ENCODE assay signal across 8 cellular contexts in the genomic region with DNA sequence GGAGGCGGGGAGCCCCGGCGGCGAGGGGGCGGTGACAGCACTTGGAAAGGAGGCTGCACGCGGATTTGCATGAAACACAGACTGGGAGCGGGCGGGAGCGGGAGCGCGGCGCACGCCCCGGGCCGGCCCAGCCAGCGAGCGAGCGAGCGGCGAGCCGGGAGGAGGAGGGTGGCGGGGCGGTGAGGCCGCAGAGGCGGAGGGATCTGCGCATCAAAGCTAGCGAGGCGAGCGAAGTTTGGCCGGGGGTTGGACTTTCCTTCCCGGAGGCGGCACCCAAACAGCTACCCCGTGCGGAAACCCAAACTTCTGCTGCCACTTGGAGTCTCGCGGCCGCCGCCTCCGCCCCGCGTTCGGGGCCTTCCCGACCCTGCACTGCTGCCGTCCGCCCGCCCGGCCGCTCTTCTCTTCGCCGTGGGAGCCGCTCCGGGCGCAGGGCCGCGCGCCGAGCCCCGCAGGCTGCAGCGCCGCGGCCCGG. TPM values are rescaled to one million over a fixed set of nuclear protein-coding genes. Genes with fewer than 3 reads are reported as not detected.
A peak's percentile ranks its signal among the peaks of the same experiment; 100 is the strongest.
DNase-seq lines count a peak whose midpoint lies in the region; ATAC-seq and TF ChIP-seq lines count a peak whose summit lies in the region.

A gene (plus strand): TSS at position 72 of the 475 bp plus-strand sequence. CDS start 553 bp downstream, outside the sequence.

- DNase-seq in G401 (ENCODE audit: low spot score) (peak; percentile 41), GOT3 (lab: John Stamatoyannopoulos, UW) (peak; percentile 83), NAMALWA (ENCODE audit: low spot score) (peak; percentile 87), WTC11 (ENCODE audit: low spot score) (peak; percentile 85), iris pigment epithelial cell (ENCODE audit: low read depth) (peak; percentile 98), smooth muscle cell of the brain vasculature (ENCODE audit: low read depth, low spot score) (peak; percentile 83)
- peak; percentile 65 for DNase-seq in central memory CD4-positive, alpha-beta T cell

- peaks cover 52% of the 10 kb centered on the region for H3K4me1 Mint-ChIP-seq in WTC11

- in situ Hi-C loops in G401 (cut with HindIII; ENCODE audit: low sequenced_read_pairs): no loop called here

- no peak for TF ChIP-seq CTCF in WTC11 (IDR thresholded peaks at IDR 0.05)

- no peaks in the 10 kb centered on the region for H3K36me3 Mint-ChIP-seq in WTC11

- H3K4me3 Mint-ChIP-seq in WTC11: peak within 1 kb of the TSS; percentile 92

- H3K27me3 Mint-ChIP-seq in WTC11 (ENCODE audit: low read depth): peaks cover 31% of the 10 kb centered on the region

- peak within 1 kb of the TSS; percentile 95 for H3K27ac Mint-ChIP-seq in WTC11

- CTCF ChIA-PET in WTC11 (lab: Charles Lee): interaction anchor here (0.7 to 1.3 kb wide), 2 partner anchors 35 to 119 kb away, joined by 6 read pairs; no protein-coding TSS in a partner anchor

- peak; percentile 50 for ATAC-seq in WTC11
- ATAC-seq in HG03159 (IDR thresholded peaks at IDR 0.05; ENCODE audit: unreplicated experiment): no peak

- no peaks in the 10 kb centered on the region for H3K9me3 Mint-ChIP-seq in WTC11

- POLR2A ChIA-PET in WTC11 (lab: Charles Lee): interaction anchor here (0.6 to 0.7 kb wide), 4 partner anchors 35 to 189 kb away, joined by 3 to 4 read pairs (median 3); a partner anchor contains a TSS

TF ChIP-seq in WTC11, 78 proteins besides CTCF, POLR2A, EP300 and RAD21:
- TF ChIP-seq, protein P1, sequence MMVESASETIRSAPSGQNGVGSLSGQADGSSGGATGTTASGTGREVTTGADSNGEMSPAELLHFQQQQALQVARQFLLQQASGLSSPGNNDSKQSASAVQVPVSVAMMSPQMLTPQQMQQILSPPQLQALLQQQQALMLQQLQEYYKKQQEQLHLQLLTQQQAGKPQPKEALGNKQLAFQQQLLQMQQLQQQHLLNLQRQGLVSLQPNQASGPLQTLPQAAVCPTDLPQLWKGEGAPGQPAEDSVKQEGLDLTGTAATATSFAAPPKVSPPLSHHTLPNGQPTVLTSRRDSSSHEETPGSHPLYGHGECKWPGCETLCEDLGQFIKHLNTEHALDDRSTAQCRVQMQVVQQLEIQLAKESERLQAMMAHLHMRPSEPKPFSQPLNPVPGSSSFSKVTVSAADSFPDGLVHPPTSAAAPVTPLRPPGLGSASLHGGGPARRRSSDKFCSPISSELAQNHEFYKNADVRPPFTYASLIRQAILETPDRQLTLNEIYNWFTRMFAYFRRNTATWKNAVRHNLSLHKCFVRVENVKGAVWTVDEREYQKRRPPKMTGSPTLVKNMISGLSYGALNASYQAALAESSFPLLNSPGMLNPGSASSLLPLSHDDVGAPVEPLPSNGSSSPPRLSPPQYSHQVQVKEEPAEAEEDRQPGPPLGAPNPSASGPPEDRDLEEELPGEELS (CRISPR knock-in tag; IDR thresholded peaks at IDR 0.05): peak; percentile 53; the same call in 1 of the 2 replicates
- TF ChIP-seq, protein P2, sequence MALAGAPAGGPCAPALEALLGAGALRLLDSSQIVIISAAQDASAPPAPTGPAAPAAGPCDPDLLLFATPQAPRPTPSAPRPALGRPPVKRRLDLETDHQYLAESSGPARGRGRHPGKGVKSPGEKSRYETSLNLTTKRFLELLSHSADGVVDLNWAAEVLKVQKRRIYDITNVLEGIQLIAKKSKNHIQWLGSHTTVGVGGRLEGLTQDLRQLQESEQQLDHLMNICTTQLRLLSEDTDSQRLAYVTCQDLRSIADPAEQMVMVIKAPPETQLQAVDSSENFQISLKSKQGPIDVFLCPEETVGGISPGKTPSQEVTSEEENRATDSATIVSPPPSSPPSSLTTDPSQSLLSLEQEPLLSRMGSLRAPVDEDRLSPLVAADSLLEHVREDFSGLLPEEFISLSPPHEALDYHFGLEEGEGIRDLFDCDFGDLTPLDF (CRISPR knock-in tag; IDR thresholded peaks at IDR 0.05): no peak
- TF ChIP-seq ZNF396 (CRISPR knock-in tag; IDR thresholded peaks at IDR 0.05; ENCODE audit: borderline replicate concordance) (no peak), TEAD1 (CRISPR knock-in tag; IDR thresholded peaks at IDR 0.05) (no peak)
- TF ChIP-seq, protein P3, sequence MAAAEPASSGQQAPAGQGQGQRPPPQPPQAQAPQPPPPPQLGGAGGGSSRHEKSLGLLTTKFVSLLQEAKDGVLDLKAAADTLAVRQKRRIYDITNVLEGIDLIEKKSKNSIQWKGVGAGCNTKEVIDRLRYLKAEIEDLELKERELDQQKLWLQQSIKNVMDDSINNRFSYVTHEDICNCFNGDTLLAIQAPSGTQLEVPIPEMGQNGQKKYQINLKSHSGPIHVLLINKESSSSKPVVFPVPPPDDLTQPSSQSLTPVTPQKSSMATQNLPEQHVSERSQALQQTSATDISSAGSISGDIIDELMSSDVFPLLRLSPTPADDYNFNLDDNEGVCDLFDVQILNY (CRISPR knock-in tag; IDR thresholded peaks at IDR 0.05): peak; percentile 31; the same call in 1 of the 2 replicates
- TF ChIP-seq, protein P4, sequence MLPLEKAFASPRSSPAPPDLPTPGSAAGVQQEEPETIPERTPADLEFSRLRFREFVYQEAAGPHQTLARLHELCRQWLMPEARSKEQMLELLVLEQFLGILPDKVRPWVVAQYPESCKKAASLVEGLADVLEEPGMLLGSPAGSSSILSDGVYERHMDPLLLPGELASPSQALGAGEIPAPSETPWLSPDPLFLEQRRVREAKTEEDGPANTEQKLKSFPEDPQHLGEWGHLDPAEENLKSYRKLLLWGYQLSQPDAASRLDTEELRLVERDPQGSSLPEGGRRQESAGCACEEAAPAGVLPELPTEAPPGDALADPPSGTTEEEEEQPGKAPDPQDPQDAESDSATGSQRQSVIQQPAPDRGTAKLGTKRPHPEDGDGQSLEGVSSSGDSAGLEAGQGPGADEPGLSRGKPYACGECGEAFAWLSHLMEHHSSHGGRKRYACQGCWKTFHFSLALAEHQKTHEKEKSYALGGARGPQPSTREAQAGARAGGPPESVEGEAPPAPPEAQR (CRISPR knock-in tag; IDR thresholded peaks at IDR 0.05): no peak
- TF ChIP-seq, protein P5, sequence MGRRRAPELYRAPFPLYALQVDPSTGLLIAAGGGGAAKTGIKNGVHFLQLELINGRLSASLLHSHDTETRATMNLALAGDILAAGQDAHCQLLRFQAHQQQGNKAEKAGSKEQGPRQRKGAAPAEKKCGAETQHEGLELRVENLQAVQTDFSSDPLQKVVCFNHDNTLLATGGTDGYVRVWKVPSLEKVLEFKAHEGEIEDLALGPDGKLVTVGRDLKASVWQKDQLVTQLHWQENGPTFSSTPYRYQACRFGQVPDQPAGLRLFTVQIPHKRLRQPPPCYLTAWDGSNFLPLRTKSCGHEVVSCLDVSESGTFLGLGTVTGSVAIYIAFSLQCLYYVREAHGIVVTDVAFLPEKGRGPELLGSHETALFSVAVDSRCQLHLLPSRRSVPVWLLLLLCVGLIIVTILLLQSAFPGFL (CRISPR knock-in tag; IDR thresholded peaks at IDR 0.05; ENCODE audit: borderline replicate concordance): no peak

RNA-seq across cellular contexts. Expression of the gene that starts here (rescaled TPM):
- total RNA-seq in G401 (2014; rRNA removed; shearing (Covaris generic)): 11.1 and 21.9 TPM in 2 replicates
- total RNA-seq in WTC11 (2021): 20.2 to 34.6 TPM (median 25.0 TPM) in 3 replicates

Comparison
In these comparisons a context has a peak if more than half of its experiments do, and no peak if none do; other contexts are left out.
1. DNase-seq: peak in every context shown above with its lines; median percentile 98 in iris pigment epithelial cell; 87 in NAMALWA; 85 in WTC11; 83 in GOT3; 83 in smooth muscle cell of the brain vasculature; 65 in central memory CD4-positive, alpha-beta T cell; 41 in G401.